8 cellular contexts compared by ENCODE assay signal in genomic region chr15:91224750-91225380, GRCh38.
DNase-seq lines count a peak whose midpoint lies in the region; ATAC-seq and TF ChIP-seq lines count a peak whose summit lies in the region.

No MANE protein-coding gene starts in this region.

- BruUV-seq in IMR-90 (replicated peaks; lab: Mats Ljungman, UMichigan): no TSS peak

- H2BK20ac ChIP-seq in IMR-90 (ENCODE audit: low read depth, low read length): no peak overlapping the region

- H3K9ac ChIP-seq in IMR-90 (ENCODE audit: low read depth, low read length): no peak overlapping the region

- H2AK9ac ChIP-seq in IMR-90 (replicated peaks; ENCODE audit: low read depth, low read length, poor library complexity): no peak overlapping the region

- H2AFZ ChIP-seq in IMR-90 (replicated peaks; ENCODE audit: low read length, poor library complexity): no peak overlapping the region

- no peak overlapping the region for H4K5ac ChIP-seq in IMR-90 (ENCODE audit: low read depth, low read length)

- no peaks in the 10 kb centered on the region for H3K79me1 ChIP-seq in IMR-90 (ENCODE audit: low read depth in 1 of 2, low read length in 2 of 2)

- H3K4me3 ChIP-seq in DOHH2 (ENCODE audit: low read length): no peak overlapping the region
- no peak overlapping the region for H3K4me3 ChIP-seq in IMR-90 (ENCODE audit: insufficient read depth, low read depth, low read length)
- H3K4me3 ChIP-seq in Peyer's patch: no peak overlapping the region
- H3K4me3 ChIP-seq in prostate gland: no peak overlapping the region

- H3K23ac ChIP-seq in IMR-90 (ENCODE audit: low read depth, low read length): no peak overlapping the region

- TF ChIP-seq RAD21 in IMR-90 (IDR thresholded peaks at IDR 0.05; ENCODE audit: low read length): peak; percentile 55

- H3K4me2 ChIP-seq in DOHH2 (ENCODE audit: low read length): no peak overlapping the region
- H3K4me2 ChIP-seq in IMR-90 (ENCODE audit: low read depth, low read length): no peak overlapping the region

- H3K79me2 ChIP-seq in DOHH2 (ENCODE audit: control insufficient read depth, low read length): no peaks in the 10 kb centered on the region

- H4K20me1 ChIP-seq in DOHH2 (ENCODE audit: control insufficient read depth, insufficient read depth, low read depth, low read length) (no peaks in the 10 kb centered on the region), IMR-90 (ENCODE audit: insufficient read depth, low read length) (no peaks in the 10 kb centered on the region)

- no peak overlapping the region for H4K8ac ChIP-seq in IMR-90 (ENCODE audit: low read depth in 2 of 2, low read length in 2 of 2)

- ATAC-seq in IMR-90 (ENCODE audit: low read depth): peak; percentile 57
- no peak for ATAC-seq in HG02938 (IDR thresholded peaks at IDR 0.05; ENCODE audit: unreplicated experiment)
- ATAC-seq in GM21529 (IDR thresholded peaks at IDR 0.05; ENCODE audit: unreplicated experiment): no peak

- H3F3A ChIP-seq in DOHH2 (ENCODE audit: control insufficient read depth, insufficient read depth): no peaks in the 10 kb centered on the region

- H3K27ac ChIP-seq in DOHH2 (ENCODE audit: low read depth, low read length) (no peak overlapping the region), IMR-90 (ENCODE audit: insufficient read depth, low read length) (no peak overlapping the region), Peyer's patch (no peak overlapping the region), prostate gland (no peak overlapping the region)

- H3K27me3 ChIP-seq in DOHH2 (ENCODE audit: control insufficient read depth, low read length) (peaks cover 8% of the 10 kb centered on the region), IMR-90 (ENCODE audit: control insufficient read depth, insufficient read depth, low read length) (no peaks in the 10 kb centered on the region; the same call in 1 of the 2 replicates), Peyer's patch (no peaks in the 10 kb centered on the region), prostate gland (replicated peaks; ENCODE audit: insufficient read depth) (no peaks in the 10 kb centered on the region)

- in situ Hi-C loops in IMR-90 (cut with MboI; ENCODE audit: low sequenced_read_pairs): loop anchor here (5.0 kb wide), 1 partner anchor 168 kb away; no protein-coding TSS in a partner anchor

- H3K56ac ChIP-seq in IMR-90 (ENCODE audit: extremely low read depth, insufficient read depth, low read length): no peak overlapping the region

- no peak overlapping the region for H2BK5ac ChIP-seq in IMR-90 (ENCODE audit: low read depth, low read length, poor library complexity, severe bottlenecking)

- no peak overlapping the region for H3K18ac ChIP-seq in IMR-90 (ENCODE audit: low read depth, low read length)

- no peak for TF ChIP-seq POLR2A in IMR-90 (IDR thresholded peaks at IDR 0.05; ENCODE audit: low read depth, low read length)
- no peak for TF ChIP-seq POLR2A in Peyer's patch (IDR thresholded peaks at IDR 0.05)
- TF ChIP-seq POLR2A in prostate gland (IDR thresholded peaks at IDR 0.05): no peak

- intact Hi-C loops in IMR-90 (cut with micrococcal nuclease) (loop anchor here (1.0 to 2.0 kb wide), 2 partner anchors 169 to 268 kb away; no protein-coding TSS in a partner anchor), prostate gland (cut with DNase I) (no loop called here)

- H3K36me3 ChIP-seq in DOHH2 (ENCODE audit: control insufficient read depth, low read length) (no peaks in the 10 kb centered on the region), IMR-90 (ENCODE audit: control insufficient read depth, insufficient read depth, low read length) (no peaks in the 10 kb centered on the region), Peyer's patch (no peaks in the 10 kb centered on the region), prostate gland (no peaks in the 10 kb centered on the region)

- DNase-seq in IMR-90 (peak; percentile 41), Peyer's patch (no peak), fibroblast of peridontal ligament (ENCODE audit: extremely low read depth) (peak; percentile 25), prostate gland (ENCODE audit: low spot score) (peak; percentile 29), NCI-H226 (no peak)

- TF ChIP-seq CTCF in DOHH2 (IDR thresholded peaks at IDR 0.05; ENCODE audit: low read depth, low read length, poor library complexity, severe bottlenecking) (peak; percentile 79), IMR-90 (conservative IDR thresholded peaks at IDR 0.05; ENCODE audit: low read depth, low read length) (peak; percentile 58), Peyer's patch (IDR thresholded peaks at IDR 0.05) (peak in 5 of 6 experiments; percentile 40 to 57 (median 51)), prostate gland (IDR thresholded peaks at IDR 0.05) (peak in 3 of 4 experiments; percentile 61 to 74 (median 70))

- no peak overlapping the region for H2BK120ac ChIP-seq in IMR-90 (ENCODE audit: low read depth, low read length)

- H2BK15ac ChIP-seq in IMR-90 (ENCODE audit: low read depth, low read length): no peak overlapping the region

- H3K4ac ChIP-seq in IMR-90 (ENCODE audit: low read depth, low read length): no peak overlapping the region

- no peak overlapping the region for H2AK5ac ChIP-seq in IMR-90 (ENCODE audit: low read depth, low read length)

- no peak overlapping the region for H3K14ac ChIP-seq in IMR-90 (replicated peaks; ENCODE audit: low read depth, low read length)

- dilution Hi-C loops in IMR-90 (cut with HindIII; ENCODE audit: low sequenced_read_pairs, unreplicated experiment): no loop called here

- no peaks in the 10 kb centered on the region for H3K4me1 ChIP-seq in DOHH2 (ENCODE audit: control insufficient read depth, low read length)
- no peaks in the 10 kb centered on the region for H3K4me1 ChIP-seq in IMR-90 (ENCODE audit: control insufficient read depth, insufficient read depth, low read length)
- H3K4me1 ChIP-seq in Peyer's patch: no peaks in the 10 kb centered on the region
- H3K4me1 ChIP-seq in prostate gland (replicated peaks): no peaks in the 10 kb centered on the region

- H4K91ac ChIP-seq in IMR-90 (ENCODE audit: insufficient read depth, low read depth, low read length): no peak overlapping the region

- H3K9me1 ChIP-seq in IMR-90 (ENCODE audit: insufficient read depth, low read length): no peaks in the 10 kb centered on the region

- POLR2A ChIA-PET in IMR-90 (lab: Charles Lee; ENCODE audit: unreplicated experiment): no interaction called here

- no peaks in the 10 kb centered on the region for H3K9me3 ChIP-seq in DOHH2 (ENCODE audit: control insufficient read depth, insufficient read depth, low read length)
- H3K9me3 ChIP-seq in IMR-90 (ENCODE audit: control insufficient read depth, insufficient read depth, low read length): no peaks in the 10 kb centered on the region
- no peaks in the 10 kb centered on the region for H3K9me3 ChIP-seq in Peyer's patch
- H3K9me3 ChIP-seq in prostate gland: no peaks in the 10 kb centered on the region

- 50% methylated on average over 1 of the region's 7 CpGs; no CpG with 5 or more reads in 1 of the 2 experiments for WGBS in IMR-90 (ENCODE audit: extremely low coverage in 2 of 2, insufficient read length in 1 of 2), 2 experiments
- WGBS in prostate gland: 66% methylated on average over 7 of the region's 7 CpGs

- CTCF ChIA-PET in IMR-90 (lab: Yijun Ruan, JAX): interaction anchor here (0.8 to 0.9 kb wide), 2 partner anchors 11 to 159 kb away, joined by 3 to 5 read pairs; no protein-coding TSS in a partner anchor

- H3K9me2 ChIP-seq in DOHH2 (replicated peaks; ENCODE audit: control insufficient read depth, low read length): no peaks in the 10 kb centered on the region

TF ChIP-seq in IMR-90, 13 proteins besides CTCF, POLR2A, EP300 and RAD21:
- TF ChIP-seq SMC3 (IDR thresholded peaks at IDR 0.05; ENCODE audit: low read depth, low read length) (peak; percentile 40), NFE2L2 (IDR thresholded peaks at IDR 0.05; ENCODE audit: low read depth, low read length) (no peak)
TF ChIP-seq in IMR-90: peak in this region for 1.

Comparison
In these comparisons a context has a peak if more than half of its experiments do, and no peak if none do; other contexts are left out.
1. DNase-seq: peak in IMR-90 (single experiment), fibroblast of peridontal ligament (single experiment) and prostate gland (single experiment); none in Peyer's patch (0 of 3) and NCI-H226 (single experiment).
2. Peak in every context shown above with its lines, with median percentiles within 50 percentile points of each other: CTCF ChIP-seq.